In the genomic region with DNA sequence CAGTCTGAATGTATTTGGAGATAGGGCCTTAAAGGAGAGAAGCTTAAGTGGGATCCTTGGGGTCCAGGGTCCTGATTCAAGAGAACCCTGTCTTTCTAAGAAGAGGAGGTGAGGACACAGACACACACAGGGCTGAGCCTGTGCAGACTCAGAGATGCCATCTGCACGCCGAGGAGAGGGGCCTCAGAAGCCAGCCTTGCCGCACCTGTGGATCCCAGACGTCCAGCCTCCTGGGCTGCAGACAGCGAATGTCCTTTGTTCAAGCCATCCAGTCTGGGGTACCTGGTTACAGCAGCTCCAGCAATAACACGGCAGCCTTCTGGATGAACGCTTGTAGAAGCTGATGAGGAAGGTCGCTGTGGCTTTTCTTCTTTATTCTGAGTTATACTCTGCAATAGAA, we compare ENCODE assay signal across 18 cellular contexts.
"Had no signal": no experiment of that assay in that cellular context is flagged by ENCODE, and none has a peak within 500 bp of the region (broad histone marks: within the 10 kb centered on the region; RNA-seq: fewer than 3 reads in every experiment).

No MANE protein-coding gene starts in this region.

- H3K36me3 ChIP-seq: esophagus squamous epithelium, gastroesophageal sphincter, left ventricle myocardium inferior, lower lobe of right lung, neural progenitor cell, sigmoid colon, suprapubic skin, thyroid gland, upper lobe of left lung, uterus had no signal

- H3K4me2 ChIP-seq: neural progenitor cell had no signal

- H3K9me3 ChIP-seq: esophagus squamous epithelium, gastroesophageal sphincter, lower lobe of right lung, sigmoid colon, suprapubic skin, thyroid gland, upper lobe of left lung, uterus had no signal

- ATAC-seq: gastroesophageal sphincter; lower lobe of right lung; natural killer cell treated with Interleukin-12 subunit alpha and Interleukin-12 subunit beta and Interleukin-15 and Interleukin-18, amount 100 ng/mL, for 72 hours had no signal

- H3K4me1 ChIP-seq: esophagus squamous epithelium, gastroesophageal sphincter, left ventricle myocardium inferior, lower lobe of right lung, neural progenitor cell, sigmoid colon, suprapubic skin, thyroid gland, upper lobe of left lung, uterus had no signal

- H3K27ac ChIP-seq: esophagus squamous epithelium, gastroesophageal sphincter, left ventricle myocardium inferior, lower lobe of right lung, neural progenitor cell, sigmoid colon, skin epidermis, suprapubic skin, thyroid gland, upper lobe of left lung, uterus had no signal

- H3K4me3 ChIP-seq: esophagus squamous epithelium, gastroesophageal sphincter, left ventricle myocardium inferior, lower lobe of right lung, neural progenitor cell, sigmoid colon, skin epidermis, suprapubic skin, thyroid gland, upper lobe of left lung, uterus had no signal

- H2AFZ ChIP-seq: neural progenitor cell had no signal

- H3K27me3 ChIP-seq: esophagus squamous epithelium, neural progenitor cell, sigmoid colon, suprapubic skin, thyroid gland, upper lobe of left lung, uterus had no signal

- DNase-seq: esophagus squamous epithelium; foreskin fibroblast; glutamatergic neuron; left ventricle myocardium inferior; lower lobe of right lung; midbrain; occipital lobe; stimulated activated CD4-positive, alpha-beta T cell treated with anti-CD3 and anti-CD28 coated beads, Interleukin-12 subunit alpha, Interleukin-12 subunit beta, amount 100 ng/mL, for 4 hours; stimulated activated naive CD4-positive, alpha-beta T cell; thyroid gland; uterus had no signal
